In the genomic region with DNA sequence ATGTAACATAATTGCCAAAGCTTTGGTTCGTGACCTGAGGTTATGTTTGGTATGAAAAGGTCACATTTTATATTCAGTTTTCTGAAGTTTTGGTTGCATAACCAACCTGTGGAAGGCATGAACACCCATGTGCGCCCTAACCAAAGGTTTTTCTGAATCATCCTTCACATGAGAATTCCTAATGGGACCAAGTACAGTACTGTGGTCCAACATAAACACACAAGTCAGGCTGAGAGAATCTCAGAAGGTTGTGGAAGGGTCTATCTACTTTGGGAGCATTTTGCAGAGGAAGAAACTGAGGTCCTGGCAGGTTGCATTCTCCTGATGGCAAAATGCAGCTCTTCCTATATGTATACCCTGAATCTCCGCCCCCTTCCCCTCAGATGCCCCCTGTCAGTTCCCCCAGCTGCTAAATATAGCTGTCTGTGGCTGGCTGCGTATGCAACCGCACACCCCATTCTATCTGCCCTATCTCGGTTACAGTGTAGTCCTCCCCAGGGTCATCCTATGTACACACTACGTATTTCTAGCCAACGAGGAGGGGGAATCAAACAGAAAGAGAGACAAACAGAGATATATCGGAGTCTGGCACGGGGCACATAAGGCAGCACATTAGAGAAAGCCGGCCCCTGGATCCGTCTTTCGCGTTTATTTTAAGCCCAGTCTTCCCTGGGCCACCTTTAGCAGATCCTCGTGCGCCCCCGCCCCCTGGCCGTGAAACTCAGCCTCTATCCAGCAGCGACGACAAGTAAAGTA, we compare ENCODE assay signal across 1 cellular context.
TF ChIP-seq lines count a peak whose summit lies in the region.

No MANE protein-coding gene starts in this region.

TF ChIP-seq in GM23338, 12 proteins besides CTCF, POLR2A, EP300 and RAD21:
- TF ChIP-seq, protein P1, sequence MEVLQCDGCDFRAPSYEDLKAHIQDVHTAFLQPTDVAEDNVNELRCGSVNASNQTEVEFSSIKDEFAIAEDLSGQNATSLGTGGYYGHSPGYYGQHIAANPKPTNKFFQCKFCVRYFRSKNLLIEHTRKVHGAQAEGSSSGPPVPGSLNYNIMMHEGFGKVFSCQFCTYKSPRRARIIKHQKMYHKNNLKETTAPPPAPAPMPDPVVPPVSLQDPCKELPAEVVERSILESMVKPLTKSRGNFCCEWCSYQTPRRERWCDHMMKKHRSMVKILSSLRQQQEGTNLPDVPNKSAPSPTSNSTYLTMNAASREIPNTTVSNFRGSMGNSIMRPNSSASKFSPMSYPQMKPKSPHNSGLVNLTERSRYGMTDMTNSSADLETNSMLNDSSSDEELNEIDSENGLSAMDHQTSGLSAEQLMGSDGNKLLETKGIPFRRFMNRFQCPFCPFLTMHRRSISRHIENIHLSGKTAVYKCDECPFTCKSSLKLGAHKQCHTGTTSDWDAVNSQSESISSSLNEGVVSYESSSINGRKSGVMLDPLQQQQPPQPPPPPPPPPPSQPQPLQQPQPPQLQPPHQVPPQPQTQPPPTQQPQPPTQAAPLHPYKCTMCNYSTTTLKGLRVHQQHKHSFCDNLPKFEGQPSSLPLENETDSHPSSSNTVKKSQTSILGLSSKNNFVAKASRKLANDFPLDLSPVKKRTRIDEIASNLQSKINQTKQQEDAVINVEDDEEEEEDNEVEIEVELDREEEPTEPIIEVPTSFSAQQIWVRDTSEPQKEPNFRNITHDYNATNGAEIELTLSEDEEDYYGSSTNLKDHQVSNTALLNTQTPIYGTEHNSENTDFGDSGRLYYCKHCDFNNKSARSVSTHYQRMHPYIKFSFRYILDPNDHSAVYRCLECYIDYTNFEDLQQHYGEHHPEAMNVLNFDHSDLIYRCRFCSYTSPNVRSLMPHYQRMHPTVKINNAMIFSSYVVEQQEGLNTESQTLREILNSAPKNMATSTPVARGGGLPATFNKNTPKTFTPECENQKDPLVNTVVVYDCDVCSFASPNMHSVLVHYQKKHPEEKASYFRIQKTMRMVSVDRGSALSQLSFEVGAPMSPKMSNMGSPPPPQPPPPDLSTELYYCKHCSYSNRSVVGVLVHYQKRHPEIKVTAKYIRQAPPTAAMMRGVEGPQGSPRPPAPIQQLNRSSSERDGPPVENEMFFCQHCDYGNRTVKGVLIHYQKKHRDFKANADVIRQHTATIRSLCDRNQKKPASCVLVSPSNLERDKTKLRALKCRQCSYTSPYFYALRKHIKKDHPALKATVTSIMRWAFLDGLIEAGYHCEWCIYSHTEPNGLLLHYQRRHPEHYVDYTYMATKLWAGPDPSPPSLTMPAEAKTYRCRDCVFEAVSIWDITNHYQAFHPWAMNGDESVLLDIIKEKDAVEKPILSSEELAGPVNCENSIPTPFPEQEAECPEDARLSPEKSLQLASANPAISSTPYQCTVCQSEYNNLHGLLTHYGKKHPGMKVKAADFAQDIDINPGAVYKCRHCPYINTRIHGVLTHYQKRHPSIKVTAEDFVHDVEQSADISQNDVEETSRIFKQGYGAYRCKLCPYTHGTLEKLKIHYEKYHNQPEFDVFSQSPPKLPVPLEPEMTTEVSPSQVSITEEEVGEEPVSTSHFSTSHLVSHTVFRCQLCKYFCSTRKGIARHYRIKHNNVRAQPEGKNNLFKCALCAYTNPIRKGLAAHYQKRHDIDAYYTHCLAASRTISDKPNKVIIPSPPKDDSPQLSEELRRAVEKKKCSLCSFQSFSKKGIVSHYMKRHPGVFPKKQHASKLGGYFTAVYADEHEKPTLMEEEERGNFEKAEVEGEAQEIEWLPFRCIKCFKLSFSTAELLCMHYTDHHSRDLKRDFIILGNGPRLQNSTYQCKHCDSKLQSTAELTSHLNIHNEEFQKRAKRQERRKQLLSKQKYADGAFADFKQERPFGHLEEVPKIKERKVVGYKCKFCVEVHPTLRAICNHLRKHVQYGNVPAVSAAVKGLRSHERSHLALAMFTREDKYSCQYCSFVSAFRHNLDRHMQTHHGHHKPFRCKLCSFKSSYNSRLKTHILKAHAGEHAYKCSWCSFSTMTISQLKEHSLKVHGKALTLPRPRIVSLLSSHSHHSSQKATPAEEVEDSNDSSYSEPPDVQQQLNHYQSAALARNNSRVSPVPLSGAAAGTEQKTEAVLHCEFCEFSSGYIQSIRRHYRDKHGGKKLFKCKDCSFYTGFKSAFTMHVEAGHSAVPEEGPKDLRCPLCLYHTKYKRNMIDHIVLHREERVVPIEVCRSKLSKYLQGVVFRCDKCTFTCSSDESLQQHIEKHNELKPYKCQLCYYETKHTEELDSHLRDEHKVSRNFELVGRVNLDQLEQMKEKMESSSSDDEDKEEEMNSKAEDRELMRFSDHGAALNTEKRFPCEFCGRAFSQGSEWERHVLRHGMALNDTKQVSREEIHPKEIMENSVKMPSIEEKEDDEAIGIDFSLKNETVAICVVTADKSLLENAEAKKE (CRISPR knock-in tag; IDR thresholded peaks at IDR 0.05), result no peak
- no peak for TF ChIP-seq JUNB (IDR thresholded peaks at IDR 0.05; ENCODE audit: unreplicated experiment)
